ENCODE assay signal across 2 cellular contexts in genomic region chr3:132657869-132658747, GRCh38.
TF ChIP-seq lines count a peak whose summit lies in the region.

No MANE protein-coding gene starts in this region.

TF ChIP-seq in SK-N-SH, 30 proteins besides CTCF, POLR2A, EP300 and RAD21 (continued from another document):
- TF ChIP-seq REST (IDR thresholded peaks at IDR 0.05; ENCODE audit: low read depth, low read length) (no peak), SMC3 (IDR thresholded peaks at IDR 0.05; ENCODE audit: low read depth, low read length) (no peak), NFIC (IDR thresholded peaks at IDR 0.05; ENCODE audit: borderline replicate concordance) (no peak), EZH2phosphoT487 (IDR thresholded peaks at IDR 0.05; ENCODE audit: borderline replicate concordance, low read depth) (no peak), RXRA (IDR thresholded peaks at IDR 0.05; ENCODE audit: borderline replicate concordance, low read depth) (no peak), USF1 (IDR thresholded peaks at IDR 0.05; ENCODE audit: borderline replicate concordance, low read depth) (no peak), USF2 (IDR thresholded peaks at IDR 0.05; ENCODE audit: borderline replicate concordance, low read depth, low read length) (no peak), SIN3A (IDR thresholded peaks at IDR 0.05; ENCODE audit: borderline replicate concordance, low read depth, low read length) (no peak), FOSL2 (IDR thresholded peaks at IDR 0.05; ENCODE audit: borderline replicate concordance, low read depth) (no peak), FOXJ3 (CRISPR knock-in tag; IDR thresholded peaks at IDR 0.05) (no peak), MAX (IDR thresholded peaks at IDR 0.05; ENCODE audit: low read depth) (no peak), ZBTB33 (IDR thresholded peaks at IDR 0.05; ENCODE audit: borderline replicate concordance, low read depth) (no peak), CHD2 (IDR thresholded peaks at IDR 0.05; ENCODE audit: low read length, partially characterized antibody) (no peak), GABPA (IDR thresholded peaks at IDR 0.05; ENCODE audit: low read depth) (no peak), MXI1 (IDR thresholded peaks at IDR 0.05; ENCODE audit: low read depth, low read length) (no peak)

TF ChIP-seq in SK-N-SH treated with all-trans-retinoic acid at 6 μM for 48 hours, 23 proteins besides CTCF, POLR2A, EP300 and RAD21 (continued from another document):
- TF ChIP-seq CSRNP3 (CRISPR knock-in tag; IDR thresholded peaks at IDR 0.05): no peak
- no peak for TF ChIP-seq ZNF70 (CRISPR knock-in tag; IDR thresholded peaks at IDR 0.05)
- no peak for TF ChIP-seq GLIS3 (CRISPR knock-in tag; IDR thresholded peaks at IDR 0.05)
- no peak for TF ChIP-seq TCF4 (CRISPR knock-in tag; IDR thresholded peaks at IDR 0.05; ENCODE audit: borderline replicate concordance)
- TF ChIP-seq ZFP3 (CRISPR knock-in tag; IDR thresholded peaks at IDR 0.05): no peak
- TF ChIP-seq ZC3H10 (CRISPR knock-in tag; IDR thresholded peaks at IDR 0.05): no peak
- TF ChIP-seq ARNTL (CRISPR knock-in tag; IDR thresholded peaks at IDR 0.05; ENCODE audit: borderline replicate concordance, low read depth): no peak
- no peak for TF ChIP-seq ZNF565 (CRISPR knock-in tag; conservative IDR thresholded peaks at IDR 0.05; ENCODE audit: low read depth)
